ENCODE assay signal across 11 cellular contexts in genomic region chr10:103062854-103063642, GRCh38.
DNase-seq lines count a peak whose midpoint lies in the region; ATAC-seq, FAIRE-seq and TF ChIP-seq lines count a peak whose summit lies in the region.
"Had no signal": no experiment of that assay in that cellular context is flagged by ENCODE, and none has a peak within 500 bp of the region (broad histone marks: within the 10 kb centered on the region; RNA-seq: fewer than 3 reads in every experiment).

No MANE protein-coding gene starts in this region.

- peak overlapping the region; percentile 9 for H3K23ac ChIP-seq in neuronal stem cell (ENCODE audit: low read depth, low read length, poor library complexity)

- peak; percentile 64 for TF ChIP-seq RAD21 in Ishikawa (IDR thresholded peaks at IDR 0.05; ENCODE audit: low read depth)
- TF ChIP-seq RAD21 in GM12878 (IDR thresholded peaks at IDR 0.05; ENCODE audit: insufficient read depth, low read depth, low read length) = peak; percentile 17; the same call in 1 of the 2 replicates

- FAIRE-seq in GM12878 (lab: Jason Lieb, UNC) = peak; percentile 56

- H3K27ac ChIP-seq in GM12878 (ENCODE audit: control insufficient read depth, insufficient read depth) (no peak overlapping the region), neuronal stem cell (replicated peaks; ENCODE audit: low read length) (no peak overlapping the region)
- H3K27ac ChIP-seq: HL-60 had no signal

- WGBS in GM12878 (ENCODE audit: insufficient coverage, insufficient replicate concordance, low lambda C conversion rate, missing lambda C conversion rate) = 62% methylated on average over 15 of the region's 15 CpGs
- WGBS in neuronal stem cell (ENCODE audit: extremely low coverage in 2 of 2, insufficient read length in 2 of 2, insufficient replicate concordance in 1 of 2), 2 donors = no CpG with 5 or more reads among the region's 15 CpGs

- no peaks in the 10 kb centered on the region for H3K79me2 ChIP-seq in GM12878 (ENCODE audit: control insufficient read depth, insufficient read depth, low read length)

- no peak overlapping the region for H3K14ac ChIP-seq in neuronal stem cell (ENCODE audit: low read length)

- no peaks in the 10 kb centered on the region for H3K9me3 ChIP-seq in GM12878 (replicated peaks; ENCODE audit: control insufficient read depth, insufficient read depth, low read length)
- H3K9me3 ChIP-seq in neuronal stem cell (replicated peaks in 1 of 2; ENCODE audit: control insufficient read depth in 2 of 2, insufficient read depth in 1 of 2, low read depth in 1 of 2, low read length in 2 of 2) = no peaks in the 10 kb centered on the region

- no peak overlapping the region for H2BK12ac ChIP-seq in neuronal stem cell (ENCODE audit: low read length)

- H3K4me3 ChIP-seq in GM12878 (no peak overlapping the region), neuronal stem cell (ENCODE audit: low read length in 2 of 2) (no peak overlapping the region)

- no peak for ATAC-seq in GM12878
- no peak for ATAC-seq in HG03045 (IDR thresholded peaks at IDR 0.05; ENCODE audit: unreplicated experiment)

- H2BK15ac ChIP-seq in neuronal stem cell (ENCODE audit: low read length) = no peak overlapping the region

- TF ChIP-seq POLR2A in GM12878 (IDR thresholded peaks at IDR 0.05; ENCODE audit: low read depth, low read length) = no peak

- no peak overlapping the region for H2BK5ac ChIP-seq in neuronal stem cell (ENCODE audit: low read length)

- no TSS peak for BruUV-seq in GM12878 (replicated peaks; lab: Mats Ljungman, UMichigan)

- H4K91ac ChIP-seq in neuronal stem cell (ENCODE audit: low read depth, low read length, poor library complexity) = no peak overlapping the region

- H2AK5ac ChIP-seq in neuronal stem cell (ENCODE audit: low read depth, low read length) = no peak overlapping the region

- POLR2A ChIA-PET in GM12878 (lab: Charles Lee) = interaction anchor here (0.5 to 1.2 kb wide), 4 partner anchors 9 to 469 kb away, joined by 3 to 6 read pairs (median 4); no protein-coding TSS in a partner anchor

- intact Hi-C loops in GM12878 (cut with micrococcal nuclease; ENCODE audit: unreplicated experiment) = loop anchor here (10.0 kb wide), 1 partner anchor 338 kb away; no protein-coding TSS in a partner anchor

- CTCF ChIA-PET in GM12878 (lab: Yijun Ruan, JAX) = interaction anchor here (0.6 to 12.0 kb wide), 5 partner anchors 9 to 1694 kb away, joined by 3 to 174 read pairs (median 4); partner anchors contain the start of gene CNNM2

- TF ChIP-seq EP300 in Ishikawa (IDR thresholded peaks at IDR 0.05; ENCODE audit: borderline replicate concordance) (no peak), GM12878 (IDR thresholded peaks at IDR 0.05; ENCODE audit: borderline replicate concordance in 1 of 2, control insufficient read depth in 1 of 2, low read depth in 2 of 2, low read length in 2 of 2) (no peak)

- H4K8ac ChIP-seq in neuronal stem cell (ENCODE audit: low read depth, low read length) = no peak overlapping the region

- in situ Hi-C loops in G401 (cut with HindIII; ENCODE audit: low sequenced_read_pairs) = no loop called here
- in situ Hi-C loops in GM12878 (cut with MboI) = no loop called here

- H3K4ac ChIP-seq in neuronal stem cell (ENCODE audit: low read length) = no peak overlapping the region

- H3K27me3 ChIP-seq in GM12878 (replicated peaks in 1 of 2; ENCODE audit: control insufficient read depth in 2 of 2, insufficient read depth in 2 of 2, low read length in 1 of 2) (no peaks in the 10 kb centered on the region), neuronal stem cell (ENCODE audit: control insufficient read depth in 3 of 3, insufficient read depth in 3 of 3, low read depth in 1 of 3, low read length in 3 of 3) (no peaks in the 10 kb centered on the region)

- H2AFZ ChIP-seq in GM12878 (ENCODE audit: control insufficient read depth, low read depth, low read length) = no peak overlapping the region
- H2AFZ ChIP-seq in neuronal stem cell (ENCODE audit: low read length) = no peak overlapping the region

- no peak overlapping the region for H2BK120ac ChIP-seq in neuronal stem cell (ENCODE audit: low read depth, low read length)

- no peaks in the 10 kb centered on the region; a peak in 1 of 4 replicates for H3K36me3 ChIP-seq in GM12878 (ENCODE audit: control insufficient read depth in 2 of 2, insufficient read depth in 2 of 2, low read length in 1 of 2)
- H3K36me3 ChIP-seq in neuronal stem cell (replicated peaks in 1 of 2; ENCODE audit: control insufficient read depth in 2 of 2, insufficient read depth in 2 of 2, low read length in 2 of 2) = no peaks in the 10 kb centered on the region

- H3K18ac ChIP-seq in neuronal stem cell (ENCODE audit: low read length) = no peak overlapping the region

- no peaks in the 10 kb centered on the region for H3K79me1 ChIP-seq in neuronal stem cell (ENCODE audit: low read depth, low read length)

- DNase-seq in G401 (ENCODE audit: low spot score) (peak; percentile 84), GM12878 (ENCODE audit: low read depth, low spot score) (no peak), neuronal stem cell (ENCODE audit: low spot score) (no peak), HK-2 (ENCODE audit: unreplicated experiment) (no peak), retina (no peak)
- DNase-seq: activated CD4-positive, alpha-beta memory T cell treated with anti-CD3 and anti-CD28 coated beads for 36 hours; naive B cell; NCI-H187 treated with DMSO at 0.1 percent for 48 hours had no signal

- peaks cover 9% of the 10 kb centered on the region for H3K4me1 ChIP-seq in GM12878 (ENCODE audit: control insufficient read depth, insufficient read depth, low read length)
- no peaks in the 10 kb centered on the region for H3K4me1 ChIP-seq in neuronal stem cell (ENCODE audit: control insufficient read depth in 2 of 2, insufficient read depth in 1 of 2, low read depth in 1 of 2, low read length in 2 of 2)

- SMC1A ChIA-PET in GM12878 (lab: Charles Lee; ENCODE audit: uncharacterized antibody, unreplicated experiment) = interaction anchor here (0.7 to 3.0 kb wide), 5 partner anchors 15 to 161 kb away, joined by 3 to 12 read pairs (median 5); partner anchors contain the start of gene CNNM2

- 0 out of 6 replicates have a peak, but pooled peaks of 1 of the 3 experiments have one; percentile 4 for TF ChIP-seq CTCF in GM12878 (IDR thresholded peaks at IDR 0.05 in 2 of 3, conservative IDR thresholded peaks at IDR 0.05 in 1 of 3; ENCODE audit: control insufficient read depth in 2 of 3, extremely low read depth in 1 of 3, insufficient read depth in 1 of 3, low read depth in 3 of 3, low read length in 3 of 3)

- no peaks in the 10 kb centered on the region for H4K20me1 ChIP-seq in GM12878 (ENCODE audit: control insufficient read depth, insufficient read depth)

- RAD21 ChIA-PET in GM12878 (lab: Charles Lee; ENCODE audit: unreplicated experiment) = interaction anchor here (0.7 to 3.4 kb wide), 4 partner anchors 9 to 181 kb away, joined by 3 to 18 read pairs (median 3); partner anchors contain the start of gene CNNM2

- no peak overlapping the region for H3K4me2 ChIP-seq in GM12878 (ENCODE audit: control insufficient read depth, insufficient read depth)
- H3K4me2 ChIP-seq in neuronal stem cell (ENCODE audit: insufficient read depth, low read length, poor library complexity, severe bottlenecking) = no peak overlapping the region

- H3K9ac ChIP-seq in GM12878 (ENCODE audit: control insufficient read depth, insufficient read depth, low read length) (no peak overlapping the region), neuronal stem cell (ENCODE audit: low read depth, low read length, poor library complexity) (no peak overlapping the region)

TF ChIP-seq in Ishikawa, 13 proteins besides CTCF, POLR2A, EP300 and RAD21:
- TF ChIP-seq TCF12 (IDR thresholded peaks at IDR 0.05; ENCODE audit: low read depth) = no peak
- peak; percentile 37; the same call in 1 of the 2 replicates for TF ChIP-seq USF1 (IDR thresholded peaks at IDR 0.05)
TF ChIP-seq in Ishikawa: peak in this region for 1.

TF ChIP-seq in GM12878, 131 proteins besides CTCF, POLR2A, EP300 and RAD21:
- TF ChIP-seq IKZF2 (IDR thresholded peaks at IDR 0.05) (no peak), SMC3 (IDR thresholded peaks at IDR 0.05; ENCODE audit: borderline replicate concordance, low read length) (peak; percentile 13; the same call in 1 of the 2 replicates), SMAD5 (IDR thresholded peaks at IDR 0.05; ENCODE audit: low read depth) (no peak)
